Comparison of ENCODE assay signal across 1 cellular context in genomic region chr2:26238301-26238958, GRCh38.
TF ChIP-seq lines count a peak whose summit lies in the region.

No MANE protein-coding gene starts in this region.

TF ChIP-seq in HepG2, 621 proteins besides CTCF, POLR2A, EP300 and RAD21 (continued from another document and continues in another):
- TF ChIP-seq, protein P1, sequence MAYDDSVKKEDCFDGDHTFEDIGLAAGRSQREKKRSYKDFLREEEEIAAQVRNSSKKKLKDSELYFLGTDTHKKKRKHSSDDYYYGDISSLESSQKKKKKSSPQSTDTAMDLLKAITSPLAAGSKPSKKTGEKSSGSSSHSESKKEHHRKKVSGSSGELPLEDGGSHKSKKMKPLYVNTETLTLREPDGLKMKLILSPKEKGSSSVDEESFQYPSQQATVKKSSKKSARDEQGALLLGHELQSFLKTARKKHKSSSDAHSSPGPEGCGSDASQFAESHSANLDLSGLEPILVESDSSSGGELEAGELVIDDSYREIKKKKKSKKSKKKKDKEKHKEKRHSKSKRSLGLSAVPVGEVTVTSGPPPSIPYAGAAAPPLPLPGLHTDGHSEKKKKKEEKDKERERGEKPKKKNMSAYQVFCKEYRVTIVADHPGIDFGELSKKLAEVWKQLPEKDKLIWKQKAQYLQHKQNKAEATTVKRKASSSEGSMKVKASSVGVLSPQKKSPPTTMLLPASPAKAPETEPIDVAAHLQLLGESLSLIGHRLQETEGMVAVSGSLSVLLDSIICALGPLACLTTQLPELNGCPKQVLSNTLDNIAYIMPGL (CRISPR knock-in tag; IDR thresholded peaks at IDR 0.05; ENCODE audit: borderline replicate concordance in 1 of 2, low read depth in 1 of 2), result peak; percentile 29 to 42; a peak in 1 of 4 replicates
- TF ChIP-seq MTF1 (CRISPR knock-in tag; IDR thresholded peaks at IDR 0.05) (no peak), HBP1 (CRISPR knock-in tag; IDR thresholded peaks at IDR 0.05; ENCODE audit: low read depth) (no peak), CHCHD3 (CRISPR knock-in tag; IDR thresholded peaks at IDR 0.05) (no peak), KDM3A (CRISPR knock-in tag; IDR thresholded peaks at IDR 0.05; ENCODE audit: low read depth) (no peak), ZNF468 (CRISPR knock-in tag; IDR thresholded peaks at IDR 0.05) (no peak), CBX1 (IDR thresholded peaks at IDR 0.05; ENCODE audit: low read depth) (no peak), NR2F2 (IDR thresholded peaks at IDR 0.05; ENCODE audit: borderline replicate concordance, low read depth) (no peak), SNAPC2 (CRISPR knock-in tag; IDR thresholded peaks at IDR 0.05) (no peak), ZNF496 (CRISPR knock-in tag; IDR thresholded peaks at IDR 0.05; ENCODE audit: insufficient replicate concordance) (no peak), ZNF543 (CRISPR knock-in tag; IDR thresholded peaks at IDR 0.05) (no peak), ZFP36L1 (CRISPR knock-in tag; IDR thresholded peaks at IDR 0.05) (no peak), E2F2 (CRISPR knock-in tag; IDR thresholded peaks at IDR 0.05; ENCODE audit: borderline replicate concordance) (no peak), FOXK1 (CRISPR knock-in tag; IDR thresholded peaks at IDR 0.05; ENCODE audit: borderline replicate concordance, low read depth) (peak; percentile 66; the same call in 1 of the 2 replicates), ZNF30 (CRISPR knock-in tag; IDR thresholded peaks at IDR 0.05) (no peak), U2AF2 (IDR thresholded peaks at IDR 0.05; ENCODE audit: low read depth, low read length) (no peak), PCBP2 (optimal IDR thresholded peaks at IDR 0.05; ENCODE audit: low read depth, low read length, poor library complexity, severe bottlenecking) (no peak), ZNF703 (CRISPR knock-in tag; IDR thresholded peaks at IDR 0.05; ENCODE audit: borderline replicate concordance) (no peak), SMAD1 (CRISPR knock-in tag; IDR thresholded peaks at IDR 0.05; ENCODE audit: borderline replicate concordance, low read depth) (no peak), MIXL1 (CRISPR knock-in tag; IDR thresholded peaks at IDR 0.05) (0 out of 2 replicates have a peak, but pooled peaks have one; percentile 20), SOX13 (IDR thresholded peaks at IDR 0.05) (no peak), SOX13 (CRISPR knock-in tag; conservative IDR thresholded peaks at IDR 0.05 in 1 of 2, IDR thresholded peaks at IDR 0.05 in 1 of 2) (peak in 1 of 2 experiments; percentile 60; a peak in 2 of 4 replicates), HDAC6 (IDR thresholded peaks at IDR 0.05; ENCODE audit: low read depth, low read length) (no peak), ZC3H13 (CRISPR knock-in tag; IDR thresholded peaks at IDR 0.05) (no peak), MAF1 (CRISPR knock-in tag; IDR thresholded peaks at IDR 0.05; ENCODE audit: borderline replicate concordance) (no peak), FOXK2 (IDR thresholded peaks at IDR 0.05) (no peak), HMGA1 (CRISPR knock-in tag; conservative IDR thresholded peaks at IDR 0.05) (no peak), GATAD1 (CRISPR knock-in tag; IDR thresholded peaks at IDR 0.05) (no peak), IKZF4 (CRISPR knock-in tag; IDR thresholded peaks at IDR 0.05; ENCODE audit: borderline replicate concordance, low read depth, not compliant biosample characterization) (no peak), ZMYM4 (CRISPR knock-in tag; IDR thresholded peaks at IDR 0.05) (peak; percentile 25; the same call in 1 of the 2 replicates), ZKSCAN1 (IDR thresholded peaks at IDR 0.05; ENCODE audit: low read length) (no peak), WIZ (CRISPR knock-in tag; IDR thresholded peaks at IDR 0.05) (no peak), HCFC1 (IDR thresholded peaks at IDR 0.05; ENCODE audit: low read depth, low read length) (no peak), AHR (CRISPR knock-in tag; IDR thresholded peaks at IDR 0.05) (no peak), ZNF775 (CRISPR knock-in tag; IDR thresholded peaks at IDR 0.05; ENCODE audit: borderline replicate concordance) (no peak), ZNF557 (CRISPR knock-in tag; IDR thresholded peaks at IDR 0.05) (no peak), PRMT3 (CRISPR knock-in tag; IDR thresholded peaks at IDR 0.05; ENCODE audit: borderline replicate concordance, low read depth) (no peak), MAZ (IDR thresholded peaks at IDR 0.05; ENCODE audit: borderline replicate concordance, low read depth, low read length) (no peak), MAZ (CRISPR knock-in tag; IDR thresholded peaks at IDR 0.05; ENCODE audit: low read depth) (0 out of 2 replicates have a peak, but pooled peaks have one; percentile 6), TEF (CRISPR knock-in tag; IDR thresholded peaks at IDR 0.05) (no peak), ZNF556 (CRISPR knock-in tag; IDR thresholded peaks at IDR 0.05; ENCODE audit: borderline replicate concordance) (no peak), NFATC3 (CRISPR knock-in tag; IDR thresholded peaks at IDR 0.05) (no peak), HNRNPL (IDR thresholded peaks at IDR 0.05; ENCODE audit: low read depth, low read length) (no peak)
- TF ChIP-seq, protein P2, sequence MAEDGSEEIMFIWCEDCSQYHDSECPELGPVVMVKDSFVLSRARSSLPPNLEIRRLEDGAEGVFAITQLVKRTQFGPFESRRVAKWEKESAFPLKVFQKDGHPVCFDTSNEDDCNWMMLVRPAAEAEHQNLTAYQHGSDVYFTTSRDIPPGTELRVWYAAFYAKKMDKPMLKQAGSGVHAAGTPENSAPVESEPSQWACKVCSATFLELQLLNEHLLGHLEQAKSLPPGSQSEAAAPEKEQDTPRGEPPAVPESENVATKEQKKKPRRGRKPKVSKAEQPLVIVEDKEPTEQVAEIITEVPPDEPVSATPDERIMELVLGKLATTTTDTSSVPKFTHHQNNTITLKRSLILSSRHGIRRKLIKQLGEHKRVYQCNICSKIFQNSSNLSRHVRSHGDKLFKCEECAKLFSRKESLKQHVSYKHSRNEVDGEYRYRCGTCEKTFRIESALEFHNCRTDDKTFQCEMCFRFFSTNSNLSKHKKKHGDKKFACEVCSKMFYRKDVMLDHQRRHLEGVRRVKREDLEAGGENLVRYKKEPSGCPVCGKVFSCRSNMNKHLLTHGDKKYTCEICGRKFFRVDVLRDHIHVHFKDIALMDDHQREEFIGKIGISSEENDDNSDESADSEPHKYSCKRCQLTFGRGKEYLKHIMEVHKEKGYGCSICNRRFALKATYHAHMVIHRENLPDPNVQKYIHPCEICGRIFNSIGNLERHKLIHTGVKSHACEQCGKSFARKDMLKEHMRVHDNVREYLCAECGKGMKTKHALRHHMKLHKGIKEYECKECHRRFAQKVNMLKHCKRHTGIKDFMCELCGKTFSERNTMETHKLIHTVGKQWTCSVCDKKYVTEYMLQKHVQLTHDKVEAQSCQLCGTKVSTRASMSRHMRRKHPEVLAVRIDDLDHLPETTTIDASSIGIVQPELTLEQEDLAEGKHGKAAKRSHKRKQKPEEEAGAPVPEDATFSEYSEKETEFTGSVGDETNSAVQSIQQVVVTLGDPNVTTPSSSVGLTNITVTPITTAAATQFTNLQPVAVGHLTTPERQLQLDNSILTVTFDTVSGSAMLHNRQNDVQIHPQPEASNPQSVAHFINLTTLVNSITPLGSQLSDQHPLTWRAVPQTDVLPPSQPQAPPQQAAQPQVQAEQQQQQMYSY (CRISPR knock-in tag; IDR thresholded peaks at IDR 0.05), result no peak
- TF ChIP-seq, protein P3, sequence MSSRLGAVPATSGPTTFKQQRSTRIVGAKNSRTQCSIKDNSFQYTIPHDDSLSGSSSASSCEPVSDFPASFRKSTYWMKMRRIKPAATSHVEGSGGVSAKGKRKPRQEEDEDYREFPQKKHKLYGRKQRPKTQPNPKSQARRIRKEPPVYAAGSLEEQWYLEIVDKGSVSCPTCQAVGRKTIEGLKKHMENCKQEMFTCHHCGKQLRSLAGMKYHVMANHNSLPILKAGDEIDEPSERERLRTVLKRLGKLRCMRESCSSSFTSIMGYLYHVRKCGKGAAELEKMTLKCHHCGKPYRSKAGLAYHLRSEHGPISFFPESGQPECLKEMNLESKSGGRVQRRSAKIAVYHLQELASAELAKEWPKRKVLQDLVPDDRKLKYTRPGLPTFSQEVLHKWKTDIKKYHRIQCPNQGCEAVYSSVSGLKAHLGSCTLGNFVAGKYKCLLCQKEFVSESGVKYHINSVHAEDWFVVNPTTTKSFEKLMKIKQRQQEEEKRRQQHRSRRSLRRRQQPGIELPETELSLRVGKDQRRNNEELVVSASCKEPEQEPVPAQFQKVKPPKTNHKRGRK (CRISPR knock-in tag; IDR thresholded peaks at IDR 0.05), result no peak
- TF ChIP-seq, protein P4, sequence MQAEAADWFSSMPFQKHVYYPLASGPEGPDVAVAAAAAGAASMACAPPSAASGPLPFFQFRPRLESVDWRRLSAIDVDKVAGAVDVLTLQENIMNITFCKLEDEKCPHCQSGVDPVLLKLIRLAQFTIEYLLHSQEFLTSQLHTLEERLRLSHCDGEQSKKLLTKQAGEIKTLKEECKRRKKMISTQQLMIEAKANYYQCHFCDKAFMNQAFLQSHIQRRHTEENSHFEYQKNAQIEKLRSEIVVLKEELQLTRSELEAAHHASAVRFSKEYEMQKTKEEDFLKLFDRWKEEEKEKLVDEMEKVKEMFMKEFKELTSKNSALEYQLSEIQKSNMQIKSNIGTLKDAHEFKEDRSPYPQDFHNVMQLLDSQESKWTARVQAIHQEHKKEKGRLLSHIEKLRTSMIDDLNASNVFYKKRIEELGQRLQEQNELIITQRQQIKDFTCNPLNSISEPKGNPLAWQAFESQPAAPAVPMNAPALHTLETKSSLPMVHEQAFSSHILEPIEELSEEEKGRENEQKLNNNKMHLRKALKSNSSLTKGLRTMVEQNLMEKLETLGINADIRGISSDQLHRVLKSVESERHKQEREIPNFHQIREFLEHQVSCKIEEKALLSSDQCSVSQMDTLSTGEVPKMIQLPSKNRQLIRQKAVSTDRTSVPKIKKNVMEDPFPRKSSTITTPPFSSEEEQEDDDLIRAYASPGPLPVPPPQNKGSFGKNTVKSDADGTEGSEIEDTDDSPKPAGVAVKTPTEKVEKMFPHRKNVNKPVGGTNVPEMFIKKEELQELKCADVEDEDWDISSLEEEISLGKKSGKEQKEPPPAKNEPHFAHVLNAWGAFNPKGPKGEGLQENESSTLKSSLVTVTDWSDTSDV (CRISPR knock-in tag; IDR thresholded peaks at IDR 0.05), result no peak
- TF ChIP-seq, protein P5, sequence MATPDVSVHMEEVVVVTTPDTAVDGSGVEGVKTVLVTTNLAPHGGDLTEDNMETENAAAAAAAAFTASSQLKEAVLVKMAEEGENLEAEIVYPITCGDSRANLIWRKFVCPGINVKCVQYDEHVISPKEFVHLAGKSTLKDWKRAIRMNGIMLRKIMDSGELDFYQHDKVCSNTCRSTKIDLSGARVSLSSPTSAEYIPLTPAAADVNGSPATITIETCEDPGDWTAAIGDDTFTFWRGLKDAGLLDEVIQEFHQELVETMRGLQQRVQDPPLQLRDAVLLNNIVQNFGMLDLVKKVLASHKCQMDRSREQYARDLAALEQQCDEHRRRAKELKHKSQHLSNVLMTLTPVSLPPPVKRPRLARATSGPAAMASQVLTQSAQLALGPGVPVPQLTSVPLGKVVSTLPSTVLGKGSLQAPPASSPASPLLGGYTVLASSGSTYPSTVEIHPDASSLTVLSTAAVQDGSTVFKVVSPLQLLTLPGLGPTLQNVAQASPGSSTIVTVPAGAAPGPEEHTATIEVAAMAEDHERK (CRISPR knock-in tag; IDR thresholded peaks at IDR 0.05; ENCODE audit: low read depth), result no peak
- TF ChIP-seq, protein P6, sequence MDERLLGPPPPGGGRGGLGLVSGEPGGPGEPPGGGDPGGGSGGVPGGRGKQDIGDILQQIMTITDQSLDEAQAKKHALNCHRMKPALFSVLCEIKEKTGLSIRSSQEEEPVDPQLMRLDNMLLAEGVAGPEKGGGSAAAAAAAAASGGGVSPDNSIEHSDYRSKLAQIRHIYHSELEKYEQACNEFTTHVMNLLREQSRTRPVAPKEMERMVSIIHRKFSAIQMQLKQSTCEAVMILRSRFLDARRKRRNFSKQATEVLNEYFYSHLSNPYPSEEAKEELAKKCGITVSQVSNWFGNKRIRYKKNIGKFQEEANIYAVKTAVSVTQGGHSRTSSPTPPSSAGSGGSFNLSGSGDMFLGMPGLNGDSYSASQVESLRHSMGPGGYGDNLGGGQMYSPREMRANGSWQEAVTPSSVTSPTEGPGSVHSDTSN (CRISPR knock-in tag; IDR thresholded peaks at IDR 0.05), result no peak
- TF ChIP-seq, protein P7, sequence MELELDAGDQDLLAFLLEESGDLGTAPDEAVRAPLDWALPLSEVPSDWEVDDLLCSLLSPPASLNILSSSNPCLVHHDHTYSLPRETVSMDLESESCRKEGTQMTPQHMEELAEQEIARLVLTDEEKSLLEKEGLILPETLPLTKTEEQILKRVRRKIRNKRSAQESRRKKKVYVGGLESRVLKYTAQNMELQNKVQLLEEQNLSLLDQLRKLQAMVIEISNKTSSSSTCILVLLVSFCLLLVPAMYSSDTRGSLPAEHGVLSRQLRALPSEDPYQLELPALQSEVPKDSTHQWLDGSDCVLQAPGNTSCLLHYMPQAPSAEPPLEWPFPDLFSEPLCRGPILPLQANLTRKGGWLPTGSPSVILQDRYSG (CRISPR knock-in tag; IDR thresholded peaks at IDR 0.05), result no peak
- TF ChIP-seq, protein P8, sequence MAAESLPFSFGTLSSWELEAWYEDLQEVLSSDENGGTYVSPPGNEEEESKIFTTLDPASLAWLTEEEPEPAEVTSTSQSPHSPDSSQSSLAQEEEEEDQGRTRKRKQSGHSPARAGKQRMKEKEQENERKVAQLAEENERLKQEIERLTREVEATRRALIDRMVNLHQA (CRISPR knock-in tag; IDR thresholded peaks at IDR 0.05), result no peak
